Comparison of ENCODE assay signal across 11 cellular contexts in genomic region chr10:23241779-23242178, GRCh38. TPM values are rescaled to one million over a fixed set of nuclear protein-coding genes. Genes with fewer than 3 reads are reported as not detected.
"Had no signal": no experiment of that assay in that cellular context is flagged by ENCODE, and none has a peak within 500 bp of the region (broad histone marks: within the 10 kb centered on the region; RNA-seq: fewer than 3 reads in every experiment).

No MANE protein-coding gene starts in this region.

RNA-seq across cellular contexts. Expression of gene PTF1A, which starts 49.7 kb away (rescaled TPM):
- total RNA-seq: OCI-LY7, PC-3, PC-9, Peyer's patch, Right ventricle myocardium inferior, Right ventricle myocardium superior, RPMI7951, SJCRH30, SJSA1, SK-MEL-5 had no signal
- polyA plus RNA-seq: SK-N-SH had no signal
